16 cellular contexts compared by ENCODE assay signal in genomic region chr15:25800761-25801515, GRCh38.
DNase-seq lines count a peak whose midpoint lies in the region; TF ChIP-seq lines count a peak whose summit lies in the region.
"Had no signal": no experiment of that assay in that cellular context is flagged by ENCODE, and none has a peak within 500 bp of the region (broad histone marks: within the 10 kb centered on the region; RNA-seq: fewer than 3 reads in every experiment).

No MANE protein-coding gene starts in this region.

- H3K4me3 ChIP-seq in AG10803 (ENCODE audit: low read length): no peak overlapping the region
- H3K4me3 ChIP-seq in H7 (ENCODE audit: insufficient read depth, low read depth, low read length): no peak overlapping the region
- H3K4me3 ChIP-seq in coronary artery: no peak overlapping the region
- H3K4me3 ChIP-seq in osteoblast (ENCODE audit: insufficient read depth, low read length): no peak overlapping the region
- H3K4me3 ChIP-seq: PC-9 had no signal

- peaks cover 23% of the 10 kb centered on the region for H3K4me1 ChIP-seq in osteoblast (ENCODE audit: insufficient read depth, low read length)

- DNase-seq in AG10803 (ENCODE audit: low read depth): peak; percentile 8
- DNase-seq in H7: peak; percentile 21
- peak; percentile 68 for DNase-seq in coronary artery (ENCODE audit: low spot score)
- peak; percentile 27 for DNase-seq in osteoblast (ENCODE audit: insufficient read length, low spot score, missing footprints)
- DNase-seq in T-helper 2 cell: no peak
- no peak for DNase-seq in dermis blood vessel endothelial cell
- DNase-seq in NCI-H2171 (lab: John Stamatoyannopoulos, UW): no peak
- DNase-seq: AML-193; GF-D8; GOT3; KG1; NCI-H1048; NCI-H226; NCI-H69; NK-92 treated with Interleukin-12 subunit alpha and Interleukin-12 subunit beta, amount 100 ng/mL, for 24 hours; PC-9 had no signal

- no peaks in the 10 kb centered on the region for H3K9me3 ChIP-seq in osteoblast (ENCODE audit: low read depth, low read length)

- H2AFZ ChIP-seq in osteoblast (ENCODE audit: low read length): no peak overlapping the region
- H2AFZ ChIP-seq: PC-9 had no signal

- H4K20me1 ChIP-seq in osteoblast (ENCODE audit: insufficient read depth, low read length): no peaks in the 10 kb centered on the region

- peaks cover 71% of the 10 kb centered on the region for H3K79me2 ChIP-seq in osteoblast (ENCODE audit: insufficient read depth, low read length)

- no peaks in the 10 kb centered on the region for H3K36me3 ChIP-seq in H7 (replicated peaks; ENCODE audit: control insufficient read depth, insufficient read depth, low read length)
- no peaks in the 10 kb centered on the region for H3K36me3 ChIP-seq in osteoblast (ENCODE audit: insufficient read depth, low read length)

- H3K27me3 ChIP-seq in H7 (ENCODE audit: control insufficient read depth, insufficient read depth, low read length): no peaks in the 10 kb centered on the region
- H3K27me3 ChIP-seq in osteoblast (ENCODE audit: insufficient read depth, low read length): no peaks in the 10 kb centered on the region

- no peak for TF ChIP-seq CTCF in AG10803 (conservative IDR thresholded peaks at IDR 0.05; ENCODE audit: low read length)
- TF ChIP-seq CTCF in coronary artery (IDR thresholded peaks at IDR 0.05): no peak
- no peak for TF ChIP-seq CTCF in osteoblast (IDR thresholded peaks at IDR 0.05; ENCODE audit: extremely low read depth, low read depth, low read length)

- peak overlapping the region; percentile 88 to 91 for H3K27ac ChIP-seq in coronary artery
- no peak overlapping the region for H3K27ac ChIP-seq in osteoblast (ENCODE audit: low read depth, low read length)
- H3K27ac ChIP-seq: PC-9 had no signal

- no peak overlapping the region for H3K4me2 ChIP-seq in osteoblast (ENCODE audit: insufficient read depth, low read length)
- H3K4me2 ChIP-seq: PC-9 had no signal

Comparison
In these comparisons a context has a peak if more than half of its experiments do, and no peak if none do; other contexts are left out.
1. DNase-seq: peak in AG10803 (single experiment), H7 (single experiment), coronary artery (single experiment) and osteoblast (single experiment); none in T-helper 2 cell (0 of 5), dermis blood vessel endothelial cell (single experiment) and NCI-H2171 (single experiment).